ENCODE assay signal across 20 cellular contexts in genomic region chr7:21605008-21605407, GRCh38.
"Had no signal": no experiment of that assay in that cellular context is flagged by ENCODE, and none has a peak within 500 bp of the region (broad histone marks: within the 10 kb centered on the region; RNA-seq: fewer than 3 reads in every experiment).

No MANE protein-coding gene starts in this region.

- H3K4me1 ChIP-seq: colonic mucosa, foreskin keratinocyte, heart left ventricle, left ventricle myocardium inferior, lower lobe of right lung had no signal

- H3K9me3 Mint-ChIP-seq: mesothelial cell of epicardium had no signal

- H3K36me3 ChIP-seq: colonic mucosa, gastroesophageal sphincter, heart left ventricle, left ventricle myocardium inferior, lower lobe of right lung had no signal

- H2AFZ ChIP-seq: hepatocyte had no signal

- H3K9me3 ChIP-seq: colonic mucosa, esophagus muscularis mucosa, gastroesophageal sphincter, left ventricle myocardium inferior, lower lobe of right lung, mucosa of descending colon had no signal

- H3K27ac Mint-ChIP-seq: dendritic cell treated with granulocyte-macrophage colony-stimulating factor and Interleukin-4, amounts not matched to agents 40 ng/mL and 50 ng/mL, for 4 days; immature natural killer cell; mesothelial cell of epicardium had no signal

- H3K4me3 ChIP-seq: colonic mucosa, esophagus muscularis mucosa, gastroesophageal sphincter, heart left ventricle, hepatocyte, left ventricle myocardium inferior, lower lobe of right lung, mucosa of descending colon had no signal

- H3K79me2 ChIP-seq: hepatocyte had no signal

- H3K4me2 ChIP-seq: hepatocyte had no signal

- DNase-seq: colonic mucosa; cortex of kidney; effector CD8-positive, alpha-beta T cell; foreskin keratinocyte; heart left ventricle; hypothalamus; immature natural killer cell; islet precursor cell; kidney; kidney glomerular epithelial cell; left colon; left ventricle myocardium inferior; lower lobe of right lung; mesenchymal stem cell; mucosa of descending colon had no signal

- H3K4me1 Mint-ChIP-seq: immature natural killer cell, mesothelial cell of epicardium had no signal

- ATAC-seq: foreskin keratinocyte, gastroesophageal sphincter, heart left ventricle, left colon, mucosa of descending colon had no signal

- H3K36me3 Mint-ChIP-seq: immature natural killer cell, mesothelial cell of epicardium had no signal

- H3K27me3 ChIP-seq: colonic mucosa, esophagus muscularis mucosa, foreskin keratinocyte, gastroesophageal sphincter, heart left ventricle, hepatocyte had no signal

- H3K27ac ChIP-seq: colonic mucosa, foreskin keratinocyte, heart left ventricle, hepatocyte, left ventricle myocardium inferior, lower lobe of right lung had no signal

- H3K4me3 Mint-ChIP-seq: dendritic cell treated with granulocyte-macrophage colony-stimulating factor and Interleukin-4, amounts not matched to agents 40 ng/mL and 50 ng/mL, for 4 days; immature natural killer cell; mesothelial cell of epicardium had no signal
